1 cellular context compared by ENCODE assay signal in genomic region chr12:10618338-10618987, GRCh38.
TF ChIP-seq lines count a peak whose summit lies in the region.

No MANE protein-coding gene starts in this region.

TF ChIP-seq in K562, 482 proteins besides CTCF, POLR2A, EP300 and RAD21 (continued from another document):
- TF ChIP-seq CHD7 (IDR thresholded peaks at IDR 0.05; ENCODE audit: low read depth, low read length): no peak
- TF ChIP-seq NBN (IDR thresholded peaks at IDR 0.05; ENCODE audit: low read depth): no peak
